Comparison of ENCODE assay signal across 20 cellular contexts in the genomic region with DNA sequence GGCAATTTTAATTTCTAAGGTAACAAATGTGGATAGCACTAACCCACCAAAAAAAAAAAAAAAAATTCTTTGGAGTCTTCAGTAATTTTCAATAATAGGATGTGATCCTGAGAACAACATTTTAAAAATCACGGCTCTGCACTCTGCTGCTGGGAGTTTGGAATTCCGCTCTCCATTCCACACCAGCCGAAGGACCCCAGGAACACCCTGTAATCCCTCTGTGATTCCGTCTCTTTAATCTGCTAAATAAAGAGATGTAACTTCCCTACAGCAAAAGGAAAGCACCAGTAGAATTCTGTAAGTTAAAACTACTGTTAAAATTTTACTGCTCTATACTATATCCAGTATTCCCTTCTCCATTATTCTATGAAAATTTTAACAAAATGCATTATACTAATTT.
A peak's percentile ranks its signal among the peaks of the same experiment; 100 is the strongest.
DNase-seq lines count a peak whose midpoint lies in the region; ATAC-seq and TF ChIP-seq lines count a peak whose summit lies in the region.
"Had no signal": no experiment of that assay in that cellular context is flagged by ENCODE, and none has a peak within 500 bp of the region (broad histone marks: within the 10 kb centered on the region; RNA-seq: fewer than 3 reads in every experiment).

No MANE protein-coding gene starts in this region.

- H3K4me3 Mint-ChIP-seq in WTC11 (no peak overlapping the region), neural progenitor cell (no peak overlapping the region), endodermal cell (no peak overlapping the region)
- H3K4me3 Mint-ChIP-seq: B cell; CD4-positive, alpha-beta T cell; CD8-positive, alpha-beta T cell had no signal

- H4K20me1 ChIP-seq in neural progenitor cell (ENCODE audit: low read depth) = no peaks in the 10 kb centered on the region
- H4K20me1 ChIP-seq: BLaER1 treated with 17β-estradiol and CSF1 and Interleukin-3, amounts not matched to agents 10 nM and 100 nM had no signal

- H2AFZ ChIP-seq in neural progenitor cell (replicated peaks) = no peak overlapping the region

- peak; percentile 50; the same call in 1 of the 2 replicates for ATAC-seq in WTC11
- ATAC-seq: A549; CD8-positive, alpha-beta T cell had no signal

- H3F3A ChIP-seq in neural progenitor cell (ENCODE audit: low read depth) = peaks cover 22% of the 10 kb centered on the region

- peak overlapping the region; percentile 79 for H3K27ac ChIP-seq in KOPT-K1 (ENCODE audit: low read depth, low read length, poor library complexity, severe bottlenecking)
- H3K27ac ChIP-seq in neural progenitor cell = no peak overlapping the region
- H3K27ac ChIP-seq in coronary artery = no peak overlapping the region
- no peak overlapping the region for H3K27ac ChIP-seq in endodermal cell (ENCODE audit: low read depth, low read length)
- no peak overlapping the region for H3K27ac ChIP-seq in substantia nigra (ENCODE audit: low read depth, low read length, poor library complexity, severe bottlenecking)
- H3K27ac ChIP-seq: 22Rv1; A549; BLaER1 treated with 17β-estradiol and CSF1 and Interleukin-3, amounts not matched to agents 10 nM and 100 nM; C4-2B had no signal

- POLR2A ChIA-PET in WTC11 (lab: Charles Lee) = no interaction called here

- H3K4me1 Mint-ChIP-seq in WTC11 (peaks cover 58% of the 10 kb centered on the region), neural progenitor cell (peaks cover 13% of the 10 kb centered on the region), endodermal cell (peaks cover 9% of the 10 kb centered on the region)
- H3K4me1 Mint-ChIP-seq: B cell had no signal

- peak overlapping the region; percentile 60 for H3K4me2 ChIP-seq in neural progenitor cell
- H3K4me2 ChIP-seq: A549 had no signal

- H3K36me3 ChIP-seq in H7 (replicated peaks; ENCODE audit: control insufficient read depth, insufficient read depth, low read length) (no peaks in the 10 kb centered on the region), KOPT-K1 (ENCODE audit: insufficient read depth, low read length) (no peaks in the 10 kb centered on the region), neural progenitor cell (no peaks in the 10 kb centered on the region), endodermal cell (ENCODE audit: control insufficient read depth, insufficient read depth, low read length) (no peaks in the 10 kb centered on the region)

- DNase-seq in H7 = peak; percentile 74
- DNase-seq in WTC11 (ENCODE audit: low spot score) = no peak
- DNase-seq in neural progenitor cell (ENCODE audit: low spot score) = peak; percentile 71
- no peak for DNase-seq in coronary artery (ENCODE audit: low spot score)
- no peak for DNase-seq in activated effector memory CD4-positive, alpha-beta T cell treated with anti-CD3 and anti-CD28 coated beads, Interleukin-2, amount 50 U/mL, for 16 hours
- DNase-seq in endodermal cell = no peak
- no peak for DNase-seq in substantia nigra (lab: John Stamatoyannopoulos, UW)
- DNase-seq: AML-193; Caco-2; Calu3; CD4-positive, alpha-beta T cell; CD8-positive, alpha-beta T cell; DMS79 treated with DMSO at 0.1 percent for 48 hours; GF-D8 had no signal

- H3K9me3 ChIP-seq in KOPT-K1 (ENCODE audit: insufficient read depth, low read length, poor library complexity, severe bottlenecking) = peaks cover 13% of the 10 kb centered on the region
- peaks cover 13% of the 10 kb centered on the region for H3K9me3 ChIP-seq in neural progenitor cell (ENCODE audit: low read depth)
- H3K9me3 ChIP-seq in endodermal cell (ENCODE audit: control insufficient read depth, low read length) = peaks cover 95% of the 10 kb centered on the region

- H3K27me3 ChIP-seq in H7 (ENCODE audit: control insufficient read depth, insufficient read depth, low read length) (no peaks in the 10 kb centered on the region), neural progenitor cell (no peaks in the 10 kb centered on the region), endodermal cell (ENCODE audit: control insufficient read depth, insufficient read depth, low read length, poor library complexity, severe bottlenecking) (no peaks in the 10 kb centered on the region)
- H3K27me3 ChIP-seq: BLaER1 treated with 17β-estradiol and CSF1 and Interleukin-3, amounts not matched to agents 10 nM and 100 nM had no signal

- H3K9ac ChIP-seq in neural progenitor cell = no peak overlapping the region
- no peak overlapping the region for H3K9ac ChIP-seq in endodermal cell (ENCODE audit: extremely low read depth, low read length, poor library complexity, severe bottlenecking)
- H3K9ac ChIP-seq: BLaER1 treated with 17β-estradiol and CSF1 and Interleukin-3, amounts not matched to agents 10 nM and 100 nM had no signal

- CTCF ChIA-PET in WTC11 (lab: Charles Lee) = no interaction called here

- H3K79me2 ChIP-seq in neural progenitor cell (ENCODE audit: low read depth) = no peaks in the 10 kb centered on the region

- WGBS in endodermal cell (ENCODE audit: insufficient coverage in 1 of 2, insufficient read length in 1 of 2), 2 experiments = 60 to 77% methylated on average over 3 to 4 of the region's 4 CpGs

- peaks cover 19% of the 10 kb centered on the region for H3K9me3 Mint-ChIP-seq in WTC11
- H3K9me3 Mint-ChIP-seq in neural progenitor cell = peaks cover 24% of the 10 kb centered on the region
- H3K9me3 Mint-ChIP-seq in endodermal cell = peaks cover 37% of the 10 kb centered on the region

- H3K27me3 Mint-ChIP-seq in WTC11 (ENCODE audit: low read depth) (peaks cover 6% of the 10 kb centered on the region; the same call in 1 of the 2 replicates), neural progenitor cell (ENCODE audit: insufficient read depth, low read depth) (peaks cover 4% of the 10 kb centered on the region), endodermal cell (ENCODE audit: insufficient read depth) (peaks cover 3% of the 10 kb centered on the region)
- H3K27me3 Mint-ChIP-seq: B cell had no signal

- H3K27ac Mint-ChIP-seq in WTC11 (no peak overlapping the region), neural progenitor cell (no peak overlapping the region), endodermal cell (no peak overlapping the region)
- H3K27ac Mint-ChIP-seq: B cell; CD4-positive, alpha-beta T cell; CD8-positive, alpha-beta T cell had no signal

- H3K36me3 Mint-ChIP-seq in WTC11 = peaks cover 22% of the 10 kb centered on the region
- peaks cover 5% of the 10 kb centered on the region for H3K36me3 Mint-ChIP-seq in neural progenitor cell
- H3K36me3 Mint-ChIP-seq in endodermal cell (ENCODE audit: low read depth) = peaks cover 8% of the 10 kb centered on the region
- H3K36me3 Mint-ChIP-seq: CD8-positive, alpha-beta T cell had no signal

- H3K4me3 ChIP-seq in H7 (ENCODE audit: insufficient read depth, low read depth, low read length) (no peak overlapping the region), neural progenitor cell (peak overlapping the region; percentile 14), coronary artery (no peak overlapping the region), endodermal cell (ENCODE audit: low read length) (no peak overlapping the region)
- H3K4me3 ChIP-seq: A549; BLaER1 treated with 17β-estradiol and CSF1 and Interleukin-3, amounts not matched to agents 10 nM and 100 nM had no signal

- H3K4me1 ChIP-seq in neural progenitor cell = peaks cover 25% of the 10 kb centered on the region
- H3K4me1 ChIP-seq in endodermal cell (ENCODE audit: control insufficient read depth, insufficient read depth, low read length) = no peaks in the 10 kb centered on the region
- H3K4me1 ChIP-seq: A549, Caco-2 had no signal

- TF ChIP-seq CTCF in WTC11 (IDR thresholded peaks at IDR 0.05) (no peak), neural progenitor cell (IDR thresholded peaks at IDR 0.05) (no peak), coronary artery (IDR thresholded peaks at IDR 0.05) (no peak), endodermal cell (conservative IDR thresholded peaks at IDR 0.05) (no peak)

TF ChIP-seq in WTC11, 78 proteins besides CTCF, POLR2A, EP300 and RAD21 (continues in another document):
- no peak for TF ChIP-seq CBFB (CRISPR knock-in tag; IDR thresholded peaks at IDR 0.05; ENCODE audit: low read depth)
- TF ChIP-seq MLX (CRISPR knock-in tag; IDR thresholded peaks at IDR 0.05) = no peak
- TF ChIP-seq MXD4 (CRISPR knock-in tag; IDR thresholded peaks at IDR 0.05; ENCODE audit: borderline replicate concordance) = no peak
- TF ChIP-seq HMGA2 (CRISPR knock-in tag; IDR thresholded peaks at IDR 0.05) = no peak
- TF ChIP-seq ZNF138 (CRISPR knock-in tag; conservative IDR thresholded peaks at IDR 0.05) = no peak
- TF ChIP-seq RELA (CRISPR knock-in tag; IDR thresholded peaks at IDR 0.05; ENCODE audit: borderline replicate concordance) = no peak
- TF ChIP-seq, protein P1, sequence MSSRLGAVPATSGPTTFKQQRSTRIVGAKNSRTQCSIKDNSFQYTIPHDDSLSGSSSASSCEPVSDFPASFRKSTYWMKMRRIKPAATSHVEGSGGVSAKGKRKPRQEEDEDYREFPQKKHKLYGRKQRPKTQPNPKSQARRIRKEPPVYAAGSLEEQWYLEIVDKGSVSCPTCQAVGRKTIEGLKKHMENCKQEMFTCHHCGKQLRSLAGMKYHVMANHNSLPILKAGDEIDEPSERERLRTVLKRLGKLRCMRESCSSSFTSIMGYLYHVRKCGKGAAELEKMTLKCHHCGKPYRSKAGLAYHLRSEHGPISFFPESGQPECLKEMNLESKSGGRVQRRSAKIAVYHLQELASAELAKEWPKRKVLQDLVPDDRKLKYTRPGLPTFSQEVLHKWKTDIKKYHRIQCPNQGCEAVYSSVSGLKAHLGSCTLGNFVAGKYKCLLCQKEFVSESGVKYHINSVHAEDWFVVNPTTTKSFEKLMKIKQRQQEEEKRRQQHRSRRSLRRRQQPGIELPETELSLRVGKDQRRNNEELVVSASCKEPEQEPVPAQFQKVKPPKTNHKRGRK (CRISPR knock-in tag; IDR thresholded peaks at IDR 0.05; ENCODE audit: borderline replicate concordance) = no peak

Comparison
In these comparisons a context has a peak if more than half of its experiments do, and no peak if none do; other contexts are left out.
1. DNase-seq: peak in H7 (single experiment) and neural progenitor cell (single experiment); none in WTC11 (single experiment), coronary artery (single experiment), activated effector memory CD4-positive, alpha-beta T cell treated with anti-CD3 and anti-CD28 coated beads, Interleukin-2, amount 50 U/mL, for 16 hours (single experiment), endodermal cell (single experiment) and substantia nigra (0 of 49).